ENCODE assay signal across 8 cellular contexts in genomic region chr1:45205910-45206721, GRCh38. TPM values are rescaled to one million over a fixed set of nuclear protein-coding genes. Genes with fewer than 3 reads are reported as not detected.
DNase-seq lines count a peak whose midpoint lies in the region; ATAC-seq and TF ChIP-seq lines count a peak whose summit lies in the region.

Gene ZSWIM5 (minus strand): TSS chr1:45206605. CDS start chr1:45206350, 255 bp downstream.

- no peaks in the 10 kb centered on the region for H3K27me3 Mint-ChIP-seq in activated T-helper 17 cell treated with anti-CD3 and anti-CD28 coated beads, Interleukin-2, amount 50 U/mL, for 72 hours
- H3K27me3 Mint-ChIP-seq in naive thymus-derived CD8-positive, alpha-beta T cell = peaks cover 0 to 25% (median 3%) of the 10 kb centered on the region in 5 donors
- no peaks in the 10 kb centered on the region for H3K27me3 Mint-ChIP-seq in stimulated activated memory B cell treated with anti-CD40 and anti-IgM and Interleukin-4, amounts not matched to agents 10 μg/mL and 1 μg/mL and 100 μg/mL, for 72 hours

- peaks cover 7% of the 10 kb centered on the region for H3K36me3 Mint-ChIP-seq in activated T-helper 17 cell treated with anti-CD3 and anti-CD28 coated beads, Interleukin-2, amount 50 U/mL, for 72 hours (ENCODE audit: low read depth)
- no peaks in the 10 kb centered on the region for H3K36me3 Mint-ChIP-seq in naive thymus-derived CD8-positive, alpha-beta T cell
- no peaks in the 10 kb centered on the region for H3K36me3 Mint-ChIP-seq in stimulated activated memory B cell treated with anti-CD40 and anti-IgM and Interleukin-4, amounts not matched to agents 10 μg/mL and 1 μg/mL and 100 μg/mL, for 72 hours

- peak within 1 kb of the TSS; percentile 69 for H3K27ac Mint-ChIP-seq in activated T-helper 17 cell treated with anti-CD3 and anti-CD28 coated beads, Interleukin-2, amount 50 U/mL, for 72 hours
- peak within 1 kb of the TSS; percentile 77 to 95 (median 85) for H3K27ac Mint-ChIP-seq in naive thymus-derived CD8-positive, alpha-beta T cell
- peak within 1 kb of the TSS; percentile 30 for H3K27ac Mint-ChIP-seq in stimulated activated memory B cell treated with anti-CD40 and anti-IgM and Interleukin-4, amounts not matched to agents 10 μg/mL and 1 μg/mL and 100 μg/mL, for 72 hours

- TF ChIP-seq CTCF in OCI-LY1 (IDR thresholded peaks at IDR 0.05; ENCODE audit: low read length) (no peak), fibroblast of mammary gland (conservative IDR thresholded peaks at IDR 0.05; ENCODE audit: control insufficient read depth, insufficient read depth, low read depth, low read length) (no peak)

- H3K4me3 ChIP-seq in OCI-LY1 (ENCODE audit: low read depth, low read length, poor library complexity, severe bottlenecking) = peak within 1 kb of the TSS; percentile 67
- peak within 1 kb of the TSS; percentile 48 for H3K4me3 ChIP-seq in fibroblast of mammary gland (ENCODE audit: control insufficient read depth, low read depth, low read length)

- no peaks in the 10 kb centered on the region for H3K79me2 ChIP-seq in OCI-LY1 (ENCODE audit: insufficient read depth, low read length)

- H3F3A ChIP-seq in OCI-LY1 (ENCODE audit: insufficient read depth, low read length) = no peaks in the 10 kb centered on the region

- H3K36me3 ChIP-seq in OCI-LY1 (ENCODE audit: insufficient read depth, low read length) = no peaks in the 10 kb centered on the region

- no peak within 1 kb of the TSS for H2AFZ ChIP-seq in OCI-LY1 (ENCODE audit: low read length)

- H3K4me1 ChIP-seq in OCI-LY1 (ENCODE audit: insufficient read depth, low read length, severe bottlenecking) = peaks cover 7% of the 10 kb centered on the region

- H3K9me3 ChIP-seq in OCI-LY1 (ENCODE audit: low read length) = no peaks in the 10 kb centered on the region

- H3K9me2 ChIP-seq in OCI-LY1 (ENCODE audit: low read depth, low read length) = no peaks in the 10 kb centered on the region

- H3K4me3 Mint-ChIP-seq in activated T-helper 17 cell treated with anti-CD3 and anti-CD28 coated beads, Interleukin-2, amount 50 U/mL, for 72 hours = peak within 1 kb of the TSS; percentile 85
- peak within 1 kb of the TSS; percentile 82 to 97 (median 93) for H3K4me3 Mint-ChIP-seq in naive thymus-derived CD8-positive, alpha-beta T cell
- peak within 1 kb of the TSS; percentile 84 for H3K4me3 Mint-ChIP-seq in stimulated activated memory B cell treated with anti-CD40 and anti-IgM and Interleukin-4, amounts not matched to agents 10 μg/mL and 1 μg/mL and 100 μg/mL, for 72 hours

- no peaks in the 10 kb centered on the region for H3K27me3 ChIP-seq in OCI-LY1 (ENCODE audit: insufficient read depth, low read length)

- H3K4me1 Mint-ChIP-seq in activated T-helper 17 cell treated with anti-CD3 and anti-CD28 coated beads, Interleukin-2, amount 50 U/mL, for 72 hours = peaks cover 7% of the 10 kb centered on the region
- peaks cover 7 to 39% (median 24%) of the 10 kb centered on the region in 4 donors for H3K4me1 Mint-ChIP-seq in naive thymus-derived CD8-positive, alpha-beta T cell
- peaks cover 35% of the 10 kb centered on the region for H3K4me1 Mint-ChIP-seq in stimulated activated memory B cell treated with anti-CD40 and anti-IgM and Interleukin-4, amounts not matched to agents 10 μg/mL and 1 μg/mL and 100 μg/mL, for 72 hours

- POLR2A ChIA-PET in naive thymus-derived CD8-positive, alpha-beta T cell (lab: Charles Lee) = interaction anchor here (1.0 kb wide), 1 partner anchor 194 kb away, joined by 3 read pairs; the partner anchor contains the start of gene UROD

- no peak within 1 kb of the TSS for H3K27ac ChIP-seq in OCI-LY1 (ENCODE audit: low read depth, low read length, poor library complexity, severe bottlenecking)

- H3K9me3 Mint-ChIP-seq in activated T-helper 17 cell treated with anti-CD3 and anti-CD28 coated beads, Interleukin-2, amount 50 U/mL, for 72 hours = no peaks in the 10 kb centered on the region
- no peaks in the 10 kb centered on the region for H3K9me3 Mint-ChIP-seq in naive thymus-derived CD8-positive, alpha-beta T cell
- H3K9me3 Mint-ChIP-seq in stimulated activated memory B cell treated with anti-CD40 and anti-IgM and Interleukin-4, amounts not matched to agents 10 μg/mL and 1 μg/mL and 100 μg/mL, for 72 hours = no peaks in the 10 kb centered on the region

- DNase-seq in NCI-H146 (lab: John Stamatoyannopoulos, UW) = peak; percentile 62
- DNase-seq in NCI-H146 treated with DMSO at 0.1 percent for 48 hours (lab: John Stamatoyannopoulos, UW; ENCODE audit: unreplicated experiment) = no peak
- peak; percentile 36 for DNase-seq in fibroblast of mammary gland (ENCODE audit: low read depth)
- peak; percentile 43 to 75 (median 59) for DNase-seq in naive thymus-derived CD8-positive, alpha-beta T cell

- H4K20me1 ChIP-seq in OCI-LY1 (ENCODE audit: insufficient read depth, low read length) = no peaks in the 10 kb centered on the region

- H3K4me2 ChIP-seq in OCI-LY1 (ENCODE audit: low read length) = peak within 1 kb of the TSS; percentile 96

- peak; percentile 56 for ATAC-seq in HG03175 (IDR thresholded peaks at IDR 0.05; ENCODE audit: unreplicated experiment)
- ATAC-seq in activated T-helper 17 cell treated with anti-CD3 and anti-CD28 coated beads, Interleukin-2, amount 50 U/mL, for 72 hours (replicated peaks) = peak; percentile 84
- ATAC-seq in naive thymus-derived CD8-positive, alpha-beta T cell = peak; percentile 83 to 86
- peak; percentile 91 for ATAC-seq in stimulated activated memory B cell treated with anti-CD40 and anti-IgM and Interleukin-4, amounts not matched to agents 10 μg/mL and 1 μg/mL and 100 μg/mL, for 72 hours

- H3K9ac ChIP-seq in OCI-LY1 (ENCODE audit: low read length) = peak within 1 kb of the TSS; percentile 61

RNA-seq across cellular contexts. Expression of gene ZSWIM5, which starts in this region (rescaled TPM):
- total RNA-seq in activated T-helper 17 cell treated with anti-CD3 and anti-CD28 coated beads, Interleukin-2, amount 50 U/mL, for 72 hours = 1 to 10 TPM in 1 of 2 donors, under 1 TPM in 1; 0.86 to 1.9 TPM
- total RNA-seq in naive thymus-derived CD8-positive, alpha-beta T cell = 1 to 10 TPM; 1.2 TPM
- under 1 TPM; 0.57 to 0.85 (median 0.65) TPM for polyA plus RNA-seq in naive thymus-derived CD8-positive, alpha-beta T cell

Comparison
In these comparisons a context has a peak if more than half of its experiments do, and no peak if none do; other contexts are left out.
1. H3K27ac Mint-ChIP-seq: peak in every context shown above with its lines; median percentile 85 in naive thymus-derived CD8-positive, alpha-beta T cell; 69 in activated T-helper 17 cell treated with anti-CD3 and anti-CD28 coated beads, Interleukin-2, amount 50 U/mL, for 72 hours; 30 in stimulated activated memory B cell treated with anti-CD40 and anti-IgM and Interleukin-4, amounts not matched to agents 10 μg/mL and 1 μg/mL and 100 μg/mL, for 72 hours.